Comparison of ENCODE assay signal across 1 cellular context in genomic region chr19:48966541-48967345, GRCh38.
A peak's percentile ranks its signal among the peaks of the same experiment; 100 is the strongest.
TF ChIP-seq lines count a peak whose summit lies in the region.

No MANE protein-coding gene starts in this region.

TF ChIP-seq in HepG2, 621 proteins besides CTCF, POLR2A, EP300 and RAD21 (continued from another document and continues in another):
- no peak for TF ChIP-seq TOE1 (CRISPR knock-in tag; IDR thresholded peaks at IDR 0.05)
- no peak for TF ChIP-seq ZNF737 (CRISPR knock-in tag; IDR thresholded peaks at IDR 0.05; ENCODE audit: borderline replicate concordance)
- no peak for TF ChIP-seq RXRA (CRISPR knock-in tag; IDR thresholded peaks at IDR 0.05)
- no peak for TF ChIP-seq ELF1 (CRISPR knock-in tag; IDR thresholded peaks at IDR 0.05)
- TF ChIP-seq ZNF251 (CRISPR knock-in tag; IDR thresholded peaks at IDR 0.05), result no peak
- no peak for TF ChIP-seq ZNF280B (CRISPR knock-in tag; IDR thresholded peaks at IDR 0.05; ENCODE audit: borderline replicate concordance)
- no peak for TF ChIP-seq ZNF335 (CRISPR knock-in tag; IDR thresholded peaks at IDR 0.05)
- TF ChIP-seq NCOA2 (CRISPR knock-in tag; IDR thresholded peaks at IDR 0.05), result no peak
- no peak for TF ChIP-seq SMC3 (IDR thresholded peaks at IDR 0.05; ENCODE audit: low read length)
- no peak for TF ChIP-seq CREM (IDR thresholded peaks at IDR 0.05)
- no peak for TF ChIP-seq CREM (CRISPR knock-in tag; IDR thresholded peaks at IDR 0.05)
- TF ChIP-seq SMAD1 (CRISPR knock-in tag; IDR thresholded peaks at IDR 0.05; ENCODE audit: borderline replicate concordance, low read depth), result no peak
- TF ChIP-seq ZNF775 (CRISPR knock-in tag; IDR thresholded peaks at IDR 0.05; ENCODE audit: borderline replicate concordance), result no peak
- TF ChIP-seq FIP1L1 (IDR thresholded peaks at IDR 0.05; ENCODE audit: borderline replicate concordance, insufficient read depth, low read depth, low read length), result no peak
- TF ChIP-seq ZNF235 (CRISPR knock-in tag; IDR thresholded peaks at IDR 0.05; ENCODE audit: borderline replicate concordance), result 0 out of 2 replicates have a peak, but pooled peaks have one; percentile 46
- no peak for TF ChIP-seq THAP8 (CRISPR knock-in tag; IDR thresholded peaks at IDR 0.05; ENCODE audit: borderline replicate concordance)
- TF ChIP-seq ZNF576 (CRISPR knock-in tag; IDR thresholded peaks at IDR 0.05), result no peak
- no peak for TF ChIP-seq SPEN (CRISPR knock-in tag; IDR thresholded peaks at IDR 0.05; ENCODE audit: low read depth)
- no peak for TF ChIP-seq FOXK2 (IDR thresholded peaks at IDR 0.05)
- no peak for TF ChIP-seq ZNF441 (CRISPR knock-in tag; IDR thresholded peaks at IDR 0.05; ENCODE audit: borderline replicate concordance)
- no peak for TF ChIP-seq ZBED4 (CRISPR knock-in tag; IDR thresholded peaks at IDR 0.05; ENCODE audit: borderline replicate concordance)
- no peak for TF ChIP-seq ZNF646 (CRISPR knock-in tag; IDR thresholded peaks at IDR 0.05)
- peak; percentile 55; the same call in 1 of the 2 replicates for TF ChIP-seq ZNF205 (CRISPR knock-in tag; IDR thresholded peaks at IDR 0.05)
- no peak for TF ChIP-seq ZBTB39 (CRISPR knock-in tag; IDR thresholded peaks at IDR 0.05)
- TF ChIP-seq ZNF44 (CRISPR knock-in tag; IDR thresholded peaks at IDR 0.05), result no peak
- TF ChIP-seq ATRX (CRISPR knock-in tag; IDR thresholded peaks at IDR 0.05; ENCODE audit: borderline replicate concordance), result no peak
- TF ChIP-seq FOXC1 (CRISPR knock-in tag; IDR thresholded peaks at IDR 0.05; ENCODE audit: borderline replicate concordance), result no peak
- TF ChIP-seq IRF2 (CRISPR knock-in tag; IDR thresholded peaks at IDR 0.05), result peak; percentile 4; the same call in 1 of the 2 replicates
- no peak for TF ChIP-seq PBX2 (CRISPR knock-in tag; IDR thresholded peaks at IDR 0.05)
- no peak for TF ChIP-seq ZNF512B (CRISPR knock-in tag; IDR thresholded peaks at IDR 0.05; ENCODE audit: borderline replicate concordance)
- TF ChIP-seq ZSCAN5A (CRISPR knock-in tag; IDR thresholded peaks at IDR 0.05; ENCODE audit: borderline replicate concordance), result no peak
- no peak for TF ChIP-seq ZMYM3 (CRISPR knock-in tag; IDR thresholded peaks at IDR 0.05)
- no peak for TF ChIP-seq ZNF329 (CRISPR knock-in tag; IDR thresholded peaks at IDR 0.05; ENCODE audit: low read depth)
- TF ChIP-seq ZNF709 (CRISPR knock-in tag; IDR thresholded peaks at IDR 0.05), result 0 out of 2 replicates have a peak, but pooled peaks have one; percentile 58
- no peak for TF ChIP-seq ZNF704 (CRISPR knock-in tag; IDR thresholded peaks at IDR 0.05; ENCODE audit: borderline replicate concordance)
- TF ChIP-seq PITX1 (CRISPR knock-in tag; IDR thresholded peaks at IDR 0.05), result no peak
- no peak for TF ChIP-seq DPF2 (CRISPR knock-in tag; IDR thresholded peaks at IDR 0.05; ENCODE audit: borderline replicate concordance, low read depth)
